1 cellular context compared by ENCODE assay signal in the genomic region with DNA sequence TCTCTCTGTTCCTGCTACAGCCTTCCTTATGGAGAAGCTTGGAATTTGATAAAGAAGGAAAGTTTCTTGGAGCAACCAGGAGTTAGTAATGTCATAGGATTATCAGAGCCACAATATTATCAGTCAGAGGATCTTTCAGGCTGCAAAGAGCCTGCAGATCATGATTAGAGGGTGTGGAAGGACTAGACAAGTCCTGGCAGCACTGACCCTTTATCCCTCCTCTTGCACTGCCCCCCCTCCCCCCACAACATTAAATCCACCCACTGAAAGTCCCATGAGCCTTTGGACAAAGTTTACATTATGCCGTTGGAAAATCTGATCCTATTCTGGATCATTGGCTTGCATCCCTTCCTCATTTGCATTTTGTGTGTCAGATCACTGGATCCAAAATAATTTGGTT.
TF ChIP-seq lines count a peak whose summit lies in the region.

No MANE protein-coding gene starts in this region.

TF ChIP-seq in K562, 482 proteins besides CTCF, POLR2A, EP300 and RAD21 (continues in another document):
- TF ChIP-seq ZNF766 (CRISPR knock-in tag; conservative IDR thresholded peaks at IDR 0.05), result no peak
- no peak for TF ChIP-seq NFIC (IDR thresholded peaks at IDR 0.05)
- TF ChIP-seq PHF8 (IDR thresholded peaks at IDR 0.05; ENCODE audit: borderline replicate concordance, low read length), result no peak
- TF ChIP-seq SETDB1 (IDR thresholded peaks at IDR 0.05; ENCODE audit: low read length), result no peak
- TF ChIP-seq RBM22 (IDR thresholded peaks at IDR 0.05; ENCODE audit: low read depth, low read length, poor library complexity, severe bottlenecking), result no peak
- TF ChIP-seq ZNF263 (CRISPR knock-in tag; IDR thresholded peaks at IDR 0.05; ENCODE audit: borderline replicate concordance), result no peak
- TF ChIP-seq, protein P1, sequence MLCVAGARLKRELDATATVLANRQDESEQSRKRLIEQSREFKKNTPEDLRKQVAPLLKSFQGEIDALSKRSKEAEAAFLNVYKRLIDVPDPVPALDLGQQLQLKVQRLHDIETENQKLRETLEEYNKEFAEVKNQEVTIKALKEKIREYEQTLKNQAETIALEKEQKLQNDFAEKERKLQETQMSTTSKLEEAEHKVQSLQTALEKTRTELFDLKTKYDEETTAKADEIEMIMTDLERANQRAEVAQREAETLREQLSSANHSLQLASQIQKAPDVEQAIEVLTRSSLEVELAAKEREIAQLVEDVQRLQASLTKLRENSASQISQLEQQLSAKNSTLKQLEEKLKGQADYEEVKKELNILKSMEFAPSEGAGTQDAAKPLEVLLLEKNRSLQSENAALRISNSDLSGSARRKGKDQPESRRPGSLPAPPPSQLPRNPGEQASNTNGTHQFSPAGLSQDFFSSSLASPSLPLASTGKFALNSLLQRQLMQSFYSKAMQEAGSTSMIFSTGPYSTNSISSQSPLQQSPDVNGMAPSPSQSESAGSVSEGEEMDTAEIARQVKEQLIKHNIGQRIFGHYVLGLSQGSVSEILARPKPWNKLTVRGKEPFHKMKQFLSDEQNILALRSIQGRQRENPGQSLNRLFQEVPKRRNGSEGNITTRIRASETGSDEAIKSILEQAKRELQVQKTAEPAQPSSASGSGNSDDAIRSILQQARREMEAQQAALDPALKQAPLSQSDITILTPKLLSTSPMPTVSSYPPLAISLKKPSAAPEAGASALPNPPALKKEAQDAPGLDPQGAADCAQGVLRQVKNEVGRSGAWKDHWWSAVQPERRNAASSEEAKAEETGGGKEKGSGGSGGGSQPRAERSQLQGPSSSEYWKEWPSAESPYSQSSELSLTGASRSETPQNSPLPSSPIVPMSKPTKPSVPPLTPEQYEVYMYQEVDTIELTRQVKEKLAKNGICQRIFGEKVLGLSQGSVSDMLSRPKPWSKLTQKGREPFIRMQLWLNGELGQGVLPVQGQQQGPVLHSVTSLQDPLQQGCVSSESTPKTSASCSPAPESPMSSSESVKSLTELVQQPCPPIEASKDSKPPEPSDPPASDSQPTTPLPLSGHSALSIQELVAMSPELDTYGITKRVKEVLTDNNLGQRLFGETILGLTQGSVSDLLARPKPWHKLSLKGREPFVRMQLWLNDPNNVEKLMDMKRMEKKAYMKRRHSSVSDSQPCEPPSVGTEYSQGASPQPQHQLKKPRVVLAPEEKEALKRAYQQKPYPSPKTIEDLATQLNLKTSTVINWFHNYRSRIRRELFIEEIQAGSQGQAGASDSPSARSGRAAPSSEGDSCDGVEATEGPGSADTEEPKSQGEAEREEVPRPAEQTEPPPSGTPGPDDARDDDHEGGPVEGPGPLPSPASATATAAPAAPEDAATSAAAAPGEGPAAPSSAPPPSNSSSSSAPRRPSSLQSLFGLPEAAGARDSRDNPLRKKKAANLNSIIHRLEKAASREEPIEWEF (CRISPR knock-in tag; IDR thresholded peaks at IDR 0.05), result no peak
- no peak for TF ChIP-seq CEBPG (CRISPR knock-in tag; IDR thresholded peaks at IDR 0.05)
- TF ChIP-seq CEBPG (tag; conservative IDR thresholded peaks at IDR 0.05 in 1 of 2, IDR thresholded peaks at IDR 0.05 in 1 of 2), result no peak
- TF ChIP-seq ETV5 (CRISPR knock-in tag; IDR thresholded peaks at IDR 0.05; ENCODE audit: low read depth), result no peak
- peak; percentile 21; the same call in 1 of the 2 replicates for TF ChIP-seq TAL1 (IDR thresholded peaks at IDR 0.05)
- TF ChIP-seq ATF7 (IDR thresholded peaks at IDR 0.05), result no peak
- no peak for TF ChIP-seq ZBTB7A (IDR thresholded peaks at IDR 0.05; ENCODE audit: borderline replicate concordance, control insufficient read depth, low read depth, low read length)
- no peak for TF ChIP-seq ZNF274 (IDR thresholded peaks at IDR 0.05; ENCODE audit: borderline replicate concordance, low read depth, low read length)
- TF ChIP-seq, protein P2, sequence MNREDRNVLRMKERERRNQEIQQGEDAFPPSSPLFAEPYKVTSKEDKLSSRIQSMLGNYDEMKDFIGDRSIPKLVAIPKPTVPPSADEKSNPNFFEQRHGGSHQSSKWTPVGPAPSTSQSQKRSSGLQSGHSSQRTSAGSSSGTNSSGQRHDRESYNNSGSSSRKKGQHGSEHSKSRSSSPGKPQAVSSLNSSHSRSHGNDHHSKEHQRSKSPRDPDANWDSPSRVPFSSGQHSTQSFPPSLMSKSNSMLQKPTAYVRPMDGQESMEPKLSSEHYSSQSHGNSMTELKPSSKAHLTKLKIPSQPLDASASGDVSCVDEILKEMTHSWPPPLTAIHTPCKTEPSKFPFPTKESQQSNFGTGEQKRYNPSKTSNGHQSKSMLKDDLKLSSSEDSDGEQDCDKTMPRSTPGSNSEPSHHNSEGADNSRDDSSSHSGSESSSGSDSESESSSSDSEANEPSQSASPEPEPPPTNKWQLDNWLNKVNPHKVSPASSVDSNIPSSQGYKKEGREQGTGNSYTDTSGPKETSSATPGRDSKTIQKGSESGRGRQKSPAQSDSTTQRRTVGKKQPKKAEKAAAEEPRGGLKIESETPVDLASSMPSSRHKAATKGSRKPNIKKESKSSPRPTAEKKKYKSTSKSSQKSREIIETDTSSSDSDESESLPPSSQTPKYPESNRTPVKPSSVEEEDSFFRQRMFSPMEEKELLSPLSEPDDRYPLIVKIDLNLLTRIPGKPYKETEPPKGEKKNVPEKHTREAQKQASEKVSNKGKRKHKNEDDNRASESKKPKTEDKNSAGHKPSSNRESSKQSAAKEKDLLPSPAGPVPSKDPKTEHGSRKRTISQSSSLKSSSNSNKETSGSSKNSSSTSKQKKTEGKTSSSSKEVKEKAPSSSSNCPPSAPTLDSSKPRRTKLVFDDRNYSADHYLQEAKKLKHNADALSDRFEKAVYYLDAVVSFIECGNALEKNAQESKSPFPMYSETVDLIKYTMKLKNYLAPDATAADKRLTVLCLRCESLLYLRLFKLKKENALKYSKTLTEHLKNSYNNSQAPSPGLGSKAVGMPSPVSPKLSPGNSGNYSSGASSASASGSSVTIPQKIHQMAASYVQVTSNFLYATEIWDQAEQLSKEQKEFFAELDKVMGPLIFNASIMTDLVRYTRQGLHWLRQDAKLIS (CRISPR knock-in tag; IDR thresholded peaks at IDR 0.05), result no peak
- no peak for TF ChIP-seq ZNF584 (CRISPR knock-in tag; IDR thresholded peaks at IDR 0.05; ENCODE audit: low read depth)
- TF ChIP-seq, protein P3, sequence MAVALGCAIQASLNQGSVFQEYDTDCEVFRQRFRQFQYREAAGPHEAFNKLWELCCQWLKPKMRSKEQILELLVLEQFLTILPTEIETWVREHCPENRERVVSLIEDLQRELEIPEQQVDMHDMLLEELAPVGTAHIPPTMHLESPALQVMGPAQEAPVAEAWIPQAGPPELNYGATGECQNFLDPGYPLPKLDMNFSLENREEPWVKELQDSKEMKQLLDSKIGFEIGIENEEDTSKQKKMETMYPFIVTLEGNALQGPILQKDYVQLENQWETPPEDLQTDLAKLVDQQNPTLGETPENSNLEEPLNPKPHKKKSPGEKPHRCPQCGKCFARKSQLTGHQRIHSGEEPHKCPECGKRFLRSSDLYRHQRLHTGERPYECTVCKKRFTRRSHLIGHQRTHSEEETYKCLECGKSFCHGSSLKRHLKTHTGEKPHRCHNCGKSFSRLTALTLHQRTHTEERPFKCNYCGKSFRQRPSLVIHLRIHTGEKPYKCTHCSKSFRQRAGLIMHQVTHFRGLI (CRISPR knock-in tag; IDR thresholded peaks at IDR 0.05), result no peak
- no peak for TF ChIP-seq HIVEP1 (CRISPR knock-in tag; IDR thresholded peaks at IDR 0.05)
- TF ChIP-seq, protein P4, sequence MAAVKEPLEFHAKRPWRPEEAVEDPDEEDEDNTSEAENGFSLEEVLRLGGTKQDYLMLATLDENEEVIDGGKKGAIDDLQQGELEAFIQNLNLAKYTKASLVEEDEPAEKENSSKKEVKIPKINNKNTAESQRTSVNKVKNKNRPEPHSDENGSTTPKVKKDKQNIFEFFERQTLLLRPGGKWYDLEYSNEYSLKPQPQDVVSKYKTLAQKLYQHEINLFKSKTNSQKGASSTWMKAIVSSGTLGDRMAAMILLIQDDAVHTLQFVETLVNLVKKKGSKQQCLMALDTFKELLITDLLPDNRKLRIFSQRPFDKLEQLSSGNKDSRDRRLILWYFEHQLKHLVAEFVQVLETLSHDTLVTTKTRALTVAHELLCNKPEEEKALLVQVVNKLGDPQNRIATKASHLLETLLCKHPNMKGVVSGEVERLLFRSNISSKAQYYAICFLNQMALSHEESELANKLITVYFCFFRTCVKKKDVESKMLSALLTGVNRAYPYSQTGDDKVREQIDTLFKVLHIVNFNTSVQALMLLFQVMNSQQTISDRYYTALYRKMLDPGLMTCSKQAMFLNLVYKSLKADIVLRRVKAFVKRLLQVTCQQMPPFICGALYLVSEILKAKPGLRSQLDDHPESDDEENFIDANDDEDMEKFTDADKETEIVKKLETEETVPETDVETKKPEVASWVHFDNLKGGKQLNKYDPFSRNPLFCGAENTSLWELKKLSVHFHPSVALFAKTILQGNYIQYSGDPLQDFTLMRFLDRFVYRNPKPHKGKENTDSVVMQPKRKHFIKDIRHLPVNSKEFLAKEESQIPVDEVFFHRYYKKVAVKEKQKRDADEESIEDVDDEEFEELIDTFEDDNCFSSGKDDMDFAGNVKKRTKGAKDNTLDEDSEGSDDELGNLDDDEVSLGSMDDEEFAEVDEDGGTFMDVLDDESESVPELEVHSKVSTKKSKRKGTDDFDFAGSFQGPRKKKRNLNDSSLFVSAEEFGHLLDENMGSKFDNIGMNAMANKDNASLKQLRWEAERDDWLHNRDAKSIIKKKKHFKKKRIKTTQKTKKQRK (IDR thresholded peaks at IDR 0.05; ENCODE audit: borderline replicate concordance, low read depth, low read length), result no peak
- no peak for TF ChIP-seq ZNF77 (CRISPR knock-in tag; IDR thresholded peaks at IDR 0.05)
- TF ChIP-seq LARP7 (IDR thresholded peaks at IDR 0.05), result no peak
- no peak for TF ChIP-seq TCF7L2 (IDR thresholded peaks at IDR 0.05; ENCODE audit: low read depth, low read length)
- no peak for TF ChIP-seq PHF21A (IDR thresholded peaks at IDR 0.05; ENCODE audit: borderline replicate concordance, low read depth)
- TF ChIP-seq ZNF408 (CRISPR knock-in tag; IDR thresholded peaks at IDR 0.05; ENCODE audit: low read depth), result no peak
- TF ChIP-seq HOXB6 (CRISPR knock-in tag; IDR thresholded peaks at IDR 0.05; ENCODE audit: borderline replicate concordance), result no peak
- TF ChIP-seq, protein P5, sequence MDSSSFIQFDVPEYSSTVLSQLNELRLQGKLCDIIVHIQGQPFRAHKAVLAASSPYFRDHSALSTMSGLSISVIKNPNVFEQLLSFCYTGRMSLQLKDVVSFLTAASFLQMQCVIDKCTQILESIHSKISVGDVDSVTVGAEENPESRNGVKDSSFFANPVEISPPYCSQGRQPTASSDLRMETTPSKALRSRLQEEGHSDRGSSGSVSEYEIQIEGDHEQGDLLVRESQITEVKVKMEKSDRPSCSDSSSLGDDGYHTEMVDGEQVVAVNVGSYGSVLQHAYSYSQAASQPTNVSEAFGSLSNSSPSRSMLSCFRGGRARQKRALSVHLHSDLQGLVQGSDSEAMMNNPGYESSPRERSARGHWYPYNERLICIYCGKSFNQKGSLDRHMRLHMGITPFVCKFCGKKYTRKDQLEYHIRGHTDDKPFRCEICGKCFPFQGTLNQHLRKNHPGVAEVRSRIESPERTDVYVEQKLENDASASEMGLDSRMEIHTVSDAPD (CRISPR knock-in tag; IDR thresholded peaks at IDR 0.05), result no peak
- no peak for TF ChIP-seq TEAD2 (tag; IDR thresholded peaks at IDR 0.05)
- 0 out of 2 replicates have a peak, but pooled peaks have one; percentile 41 for TF ChIP-seq SMARCA4 (IDR thresholded peaks at IDR 0.05)
- no peak for TF ChIP-seq ZNF561 (CRISPR knock-in tag; conservative IDR thresholded peaks at IDR 0.05)
- no peak for TF ChIP-seq KLF13 (tag; IDR thresholded peaks at IDR 0.05; ENCODE audit: borderline replicate concordance, low read depth)
- no peak for TF ChIP-seq ZNF384 (IDR thresholded peaks at IDR 0.05; ENCODE audit: low read depth, low read length)
- TF ChIP-seq ZSCAN29 (IDR thresholded peaks at IDR 0.05), result no peak
- TF ChIP-seq, protein P6, sequence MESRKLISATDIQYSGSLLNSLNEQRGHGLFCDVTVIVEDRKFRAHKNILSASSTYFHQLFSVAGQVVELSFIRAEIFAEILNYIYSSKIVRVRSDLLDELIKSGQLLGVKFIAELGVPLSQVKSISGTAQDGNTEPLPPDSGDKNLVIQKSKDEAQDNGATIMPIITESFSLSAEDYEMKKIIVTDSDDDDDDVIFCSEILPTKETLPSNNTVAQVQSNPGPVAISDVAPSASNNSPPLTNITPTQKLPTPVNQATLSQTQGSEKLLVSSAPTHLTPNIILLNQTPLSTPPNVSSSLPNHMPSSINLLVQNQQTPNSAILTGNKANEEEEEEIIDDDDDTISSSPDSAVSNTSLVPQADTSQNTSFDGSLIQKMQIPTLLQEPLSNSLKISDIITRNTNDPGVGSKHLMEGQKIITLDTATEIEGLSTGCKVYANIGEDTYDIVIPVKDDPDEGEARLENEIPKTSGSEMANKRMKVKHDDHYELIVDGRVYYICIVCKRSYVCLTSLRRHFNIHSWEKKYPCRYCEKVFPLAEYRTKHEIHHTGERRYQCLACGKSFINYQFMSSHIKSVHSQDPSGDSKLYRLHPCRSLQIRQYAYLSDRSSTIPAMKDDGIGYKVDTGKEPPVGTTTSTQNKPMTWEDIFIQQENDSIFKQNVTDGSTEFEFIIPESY (CRISPR knock-in tag; IDR thresholded peaks at IDR 0.05), result no peak
- TF ChIP-seq, protein P7, sequence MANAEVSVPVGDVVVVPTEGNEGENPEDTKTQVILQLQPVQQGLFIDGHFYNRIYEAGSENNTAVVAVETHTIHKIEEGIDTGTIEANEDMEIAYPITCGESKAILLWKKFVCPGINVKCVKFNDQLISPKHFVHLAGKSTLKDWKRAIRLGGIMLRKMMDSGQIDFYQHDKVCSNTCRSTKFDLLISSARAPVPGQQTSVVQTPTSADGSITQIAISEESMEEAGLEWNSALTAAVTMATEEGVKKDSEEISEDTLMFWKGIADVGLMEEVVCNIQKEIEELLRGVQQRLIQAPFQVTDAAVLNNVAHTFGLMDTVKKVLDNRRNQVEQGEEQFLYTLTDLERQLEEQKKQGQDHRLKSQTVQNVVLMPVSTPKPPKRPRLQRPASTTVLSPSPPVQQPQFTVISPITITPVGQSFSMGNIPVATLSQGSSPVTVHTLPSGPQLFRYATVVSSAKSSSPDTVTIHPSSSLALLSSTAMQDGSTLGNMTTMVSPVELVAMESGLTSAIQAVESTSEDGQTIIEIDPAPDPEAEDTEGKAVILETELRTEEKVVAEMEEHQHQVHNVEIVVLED (CRISPR knock-in tag; IDR thresholded peaks at IDR 0.05), result no peak
- no peak for TF ChIP-seq ZNF282 (CRISPR knock-in tag; IDR thresholded peaks at IDR 0.05)
- TF ChIP-seq, protein P8, sequence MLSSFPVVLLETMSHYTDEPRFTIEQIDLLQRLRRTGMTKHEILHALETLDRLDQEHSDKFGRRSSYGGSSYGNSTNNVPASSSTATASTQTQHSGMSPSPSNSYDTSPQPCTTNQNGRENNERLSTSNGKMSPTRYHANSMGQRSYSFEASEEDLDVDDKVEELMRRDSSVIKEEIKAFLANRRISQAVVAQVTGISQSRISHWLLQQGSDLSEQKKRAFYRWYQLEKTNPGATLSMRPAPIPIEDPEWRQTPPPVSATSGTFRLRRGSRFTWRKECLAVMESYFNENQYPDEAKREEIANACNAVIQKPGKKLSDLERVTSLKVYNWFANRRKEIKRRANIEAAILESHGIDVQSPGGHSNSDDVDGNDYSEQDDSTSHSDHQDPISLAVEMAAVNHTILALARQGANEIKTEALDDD (IDR thresholded peaks at IDR 0.05), result peak; percentile 75
- no peak for TF ChIP-seq TRIM24 (IDR thresholded peaks at IDR 0.05)
